ENCODE assay signal across 8 cellular contexts in the genomic region with DNA sequence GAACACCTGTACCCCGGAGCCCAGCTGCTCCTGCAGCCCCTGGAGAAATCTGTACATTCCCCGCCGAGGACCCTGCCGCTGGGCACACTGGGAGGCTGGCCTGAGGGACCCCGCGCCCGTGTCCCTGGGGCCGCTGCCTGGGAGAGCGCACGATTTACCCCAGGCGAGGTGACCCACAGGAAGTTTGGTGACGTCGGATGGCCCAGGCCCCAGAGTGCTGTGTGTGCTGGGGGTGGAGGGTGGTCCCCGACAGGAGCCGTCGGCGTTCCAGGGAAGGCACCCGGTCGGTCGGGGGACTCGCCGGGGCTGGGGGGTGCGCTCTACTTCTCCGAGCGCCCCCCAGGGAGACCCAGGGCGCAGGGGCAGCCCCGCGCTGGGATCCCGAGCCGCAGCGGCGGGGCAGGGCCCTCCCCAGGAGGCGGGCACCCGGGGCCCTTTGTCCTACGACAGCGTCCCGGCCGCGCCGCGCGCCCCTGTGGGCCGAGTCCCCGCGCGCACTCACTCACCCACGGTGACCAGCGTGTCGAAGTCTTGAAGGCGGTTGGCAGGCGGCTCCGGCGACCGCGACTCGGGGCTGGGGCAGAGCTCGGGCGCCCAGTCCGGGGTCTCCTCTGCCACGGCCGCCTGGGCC.
DNase-seq lines count a peak whose midpoint lies in the region; ATAC-seq and TF ChIP-seq lines count a peak whose summit lies in the region.
"Not testable (repeated sequence)": the region's sequence is repeated elsewhere in the genome, so short reads cannot be mapped to it uniquely, and the experiment has no call there.

No MANE protein-coding gene starts in this region.

- not testable (repeated sequence) for H3K4me3 Mint-ChIP-seq in activated CD8-positive, alpha-beta memory T cell treated with anti-CD3 and anti-CD28 coated beads, Interleukin-2, amount 10 ng/mL, durations not matched to agents 7 days and 5 days

- not testable (repeated sequence) for H3K4me1 Mint-ChIP-seq in activated CD8-positive, alpha-beta memory T cell treated with anti-CD3 and anti-CD28 coated beads, Interleukin-2, amount 10 ng/mL, durations not matched to agents 7 days and 5 days

- not testable (repeated sequence) for H3K9me3 Mint-ChIP-seq in activated CD8-positive, alpha-beta memory T cell treated with anti-CD3 and anti-CD28 coated beads, Interleukin-2, amount 10 ng/mL, durations not matched to agents 7 days and 5 days (ENCODE audit: low read depth)

- not testable (repeated sequence) for H3K36me3 Mint-ChIP-seq in activated CD8-positive, alpha-beta memory T cell treated with anti-CD3 and anti-CD28 coated beads, Interleukin-2, amount 10 ng/mL, durations not matched to agents 7 days and 5 days

- H3K4me3 ChIP-seq in DND-41 (ENCODE audit: low read depth in 1 of 2, low read length in 2 of 2), result not testable (repeated sequence)

- H3K4me2 ChIP-seq in DND-41 (ENCODE audit: insufficient read depth, low read length), result not testable (repeated sequence)

- not testable (repeated sequence) for H4K20me1 ChIP-seq in DND-41 (ENCODE audit: insufficient read depth, low read length)

- H3K4me1 ChIP-seq in DND-41 (ENCODE audit: insufficient read depth, low read length), result not testable (repeated sequence)

- H3K27me3 Mint-ChIP-seq in activated CD8-positive, alpha-beta memory T cell treated with anti-CD3 and anti-CD28 coated beads, Interleukin-2, amount 10 ng/mL, durations not matched to agents 7 days and 5 days, result not testable (repeated sequence)

- TF ChIP-seq CTCF in DND-41 (IDR thresholded peaks at IDR 0.05; ENCODE audit: borderline replicate concordance, extremely low read depth, low read length, poor library complexity, severe bottlenecking), result not testable (repeated sequence)

- not testable (repeated sequence) for H3K36me3 ChIP-seq in DND-41 (ENCODE audit: insufficient read depth, low read length)

- H3K27ac Mint-ChIP-seq in activated CD8-positive, alpha-beta memory T cell treated with anti-CD3 and anti-CD28 coated beads, Interleukin-2, amount 10 ng/mL, durations not matched to agents 7 days and 5 days, result not testable (repeated sequence)

- not testable (repeated sequence) for H3K9ac ChIP-seq in DND-41 (ENCODE audit: low read depth, low read length)

- not testable (repeated sequence) for H3K79me2 ChIP-seq in DND-41 (ENCODE audit: insufficient read depth, low read length)

- CTCF ChIA-PET in activated CD8-positive, alpha-beta memory T cell treated with anti-CD3 and anti-CD28 coated beads, Interleukin-2, amount 10 ng/mL, durations not matched to agents 7 days and 5 days (lab: Charles Lee), result not testable (repeated sequence)

- DNase-seq in DND-41; activated CD8-positive, alpha-beta memory T cell treated with anti-CD3 and anti-CD28 coated beads, Interleukin-2, amount 10 ng/mL, durations not matched to agents 7 days and 5 days; left lobe of liver (ENCODE audit: low spot score): not testable (repeated sequence)

- ATAC-seq in DND-41 (ENCODE audit: insufficient read depth, low read depth), result peak; percentile 27
- ATAC-seq in GM19043 (IDR thresholded peaks at IDR 0.05; ENCODE audit: low read depth, unreplicated experiment), result peak; percentile 37
- ATAC-seq in GM21515 (IDR thresholded peaks at IDR 0.05; ENCODE audit: unreplicated experiment), result peak; percentile 42
- peak; percentile 45 for ATAC-seq in HG02642 (IDR thresholded peaks at IDR 0.05; ENCODE audit: poor library complexity, unreplicated experiment)
- peak; percentile 35 for ATAC-seq in HG03039 (IDR thresholded peaks at IDR 0.05; ENCODE audit: unreplicated experiment)
- peak; percentile 48 for ATAC-seq in HG03432 (IDR thresholded peaks at IDR 0.05; ENCODE audit: unreplicated experiment)
- peak; percentile 39 for ATAC-seq in activated CD8-positive, alpha-beta memory T cell treated with anti-CD3 and anti-CD28 coated beads, Interleukin-2, amount 10 ng/mL, durations not matched to agents 7 days and 5 days
- ATAC-seq in left lobe of liver, result peak; percentile 68

- not testable (repeated sequence) for H2AFZ ChIP-seq in DND-41 (ENCODE audit: low read depth, low read length)

- H3K27ac ChIP-seq in DND-41 (ENCODE audit: low read length), result not testable (repeated sequence)

- not testable (repeated sequence) for H3K9me3 ChIP-seq in DND-41 (ENCODE audit: insufficient read depth, low read length, severe bottlenecking)

- H3K27me3 ChIP-seq in DND-41 (ENCODE audit: insufficient read depth, low read length, poor library complexity), result not testable (repeated sequence)
